Comparison of ENCODE assay signal across 8 cellular contexts in the genomic region with DNA sequence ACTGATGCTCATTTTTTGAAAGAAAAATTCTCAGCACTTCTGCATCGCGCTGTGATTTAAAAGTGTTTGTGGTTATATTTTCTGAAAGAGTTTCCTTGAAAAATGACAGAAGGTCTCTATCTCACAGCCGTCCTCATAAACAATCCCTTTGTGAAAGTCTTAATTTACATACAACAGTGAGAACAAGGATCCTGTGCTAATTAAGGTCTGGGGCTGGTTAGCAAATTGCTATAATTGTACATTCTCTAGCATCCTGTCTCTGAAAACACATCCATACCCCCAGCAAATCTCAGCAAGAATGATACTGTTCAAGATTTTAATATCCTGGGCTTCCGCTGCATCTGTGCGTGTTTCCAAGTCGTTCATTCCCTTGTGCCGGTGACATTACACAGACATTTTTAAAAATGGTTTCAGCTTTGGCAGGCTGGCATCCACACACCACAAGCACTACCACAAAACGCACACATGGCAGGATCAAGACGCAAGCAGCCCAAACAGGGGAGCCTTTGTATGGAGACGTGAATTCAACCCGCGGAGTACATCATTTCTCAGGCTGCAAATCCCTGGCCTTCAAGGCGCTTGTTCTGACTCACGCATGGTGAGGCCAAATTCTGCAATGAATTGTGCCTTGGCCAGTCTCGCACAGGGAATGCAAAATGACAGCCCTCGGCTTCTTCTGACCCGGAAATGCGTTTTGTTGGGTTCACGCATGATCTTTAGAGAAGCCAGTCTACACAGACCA. TPM values are rescaled to one million over a fixed set of nuclear protein-coding genes. Genes with fewer than 3 reads are reported as not detected.
A peak's percentile ranks its signal among the peaks of the same experiment; 100 is the strongest.
DNase-seq lines count a peak whose midpoint lies in the region; ATAC-seq and TF ChIP-seq lines count a peak whose summit lies in the region.

No MANE protein-coding gene starts in this region.

- peak overlapping the region; percentile 77 for H3K27ac Mint-ChIP-seq in activated naive CD8-positive, alpha-beta T cell
- H3K27ac Mint-ChIP-seq in activated naive CD8-positive, alpha-beta T cell treated with anti-CD3 and anti-CD28 coated beads for 36 hours = no peak overlapping the region
- H3K27ac Mint-ChIP-seq in nephron = peak overlapping the region; percentile 37 to 84 (median 71)

- peaks cover 15% of the 10 kb centered on the region for H3K36me3 Mint-ChIP-seq in activated naive CD8-positive, alpha-beta T cell
- H3K36me3 Mint-ChIP-seq in activated naive CD8-positive, alpha-beta T cell treated with anti-CD3 and anti-CD28 coated beads for 36 hours = peaks cover 24% of the 10 kb centered on the region
- H3K36me3 Mint-ChIP-seq in nephron (ENCODE audit: low read depth) = peaks cover 57% of the 10 kb centered on the region

- ATAC-seq in HG03439 (IDR thresholded peaks at IDR 0.05; ENCODE audit: unreplicated experiment) = no peak

- DNase-seq in activated naive CD8-positive, alpha-beta T cell treated with anti-CD3 and anti-CD28 coated beads for 36 hours = no peak
- DNase-seq in fibroblast of peridontal ligament (ENCODE audit: extremely low read depth) (peak; percentile 88), DMS79 treated with DMSO at 0.1 percent for 48 hours (lab: John Stamatoyannopoulos, UW) (no peak), NCI-H146 (lab: John Stamatoyannopoulos, UW) (no peak)
- DNase-seq in central memory CD4-positive, alpha-beta T cell = no peak

- H3K4me1 Mint-ChIP-seq in activated naive CD8-positive, alpha-beta T cell (ENCODE audit: low read depth) = peaks cover 69% of the 10 kb centered on the region
- peaks cover 58% of the 10 kb centered on the region for H3K4me1 Mint-ChIP-seq in activated naive CD8-positive, alpha-beta T cell treated with anti-CD3 and anti-CD28 coated beads for 36 hours
- peaks cover 47% of the 10 kb centered on the region for H3K4me1 Mint-ChIP-seq in nephron

- no peaks in the 10 kb centered on the region for H3K27me3 Mint-ChIP-seq in activated naive CD8-positive, alpha-beta T cell
- no peaks in the 10 kb centered on the region for H3K27me3 Mint-ChIP-seq in activated naive CD8-positive, alpha-beta T cell treated with anti-CD3 and anti-CD28 coated beads for 36 hours
- no peaks in the 10 kb centered on the region for H3K27me3 Mint-ChIP-seq in nephron (ENCODE audit: low read depth)

- H3K9me3 Mint-ChIP-seq in activated naive CD8-positive, alpha-beta T cell (ENCODE audit: low read depth) = no peaks in the 10 kb centered on the region
- no peaks in the 10 kb centered on the region for H3K9me3 Mint-ChIP-seq in activated naive CD8-positive, alpha-beta T cell treated with anti-CD3 and anti-CD28 coated beads for 36 hours
- no peaks in the 10 kb centered on the region for H3K9me3 Mint-ChIP-seq in nephron

- H3K4me3 Mint-ChIP-seq in activated naive CD8-positive, alpha-beta T cell = peak overlapping the region; percentile 2
- H3K4me3 Mint-ChIP-seq in activated naive CD8-positive, alpha-beta T cell treated with anti-CD3 and anti-CD28 coated beads for 36 hours = no peak overlapping the region
- no peak overlapping the region for H3K4me3 Mint-ChIP-seq in nephron

- TF ChIP-seq CTCF in nephron (IDR thresholded peaks at IDR 0.05; ENCODE audit: unreplicated experiment in 3 of 3) = no peak

RNA-seq across cellular contexts. Expression of a gene that starts 20.3 kb away (rescaled TPM):
- total RNA-seq in activated naive CD8-positive, alpha-beta T cell treated with anti-CD3 and anti-CD28 coated beads for 36 hours = 10 to 100 TPM; 28.8 to 29.8 TPM
